ENCODE assay signal across 8 cellular contexts in genomic region chr20:53623454-53624206, GRCh38. TPM values are rescaled to one million over a fixed set of nuclear protein-coding genes. Genes with fewer than 3 reads are reported as not detected.
DNase-seq lines count a peak whose midpoint lies in the region; ATAC-seq and TF ChIP-seq lines count a peak whose summit lies in the region.

No MANE protein-coding gene starts in this region.

- H3K36me3 ChIP-seq in HUES64 (ENCODE audit: insufficient read depth, low read length) (no peaks in the 10 kb centered on the region), iPS-18a (ENCODE audit: control insufficient read depth, low read depth, low read length) (no peaks in the 10 kb centered on the region)

- H3K4me1 Mint-ChIP-seq in brain, result peaks cover 38% of the 10 kb centered on the region

- peak overlapping the region; percentile 91 for H3K27ac ChIP-seq in HUES64 (ENCODE audit: low read depth, low read length)
- peak overlapping the region; percentile 95 for H3K27ac ChIP-seq in iPS-18a (ENCODE audit: low read length)

- H3K4me3 ChIP-seq in HUES64 (ENCODE audit: low read length) (peak overlapping the region; percentile 49), iPS-18a (ENCODE audit: low read length) (peak overlapping the region; percentile 57), retinal pigment epithelial cell (ENCODE audit: low read length) (peak overlapping the region; percentile 42)

- H3K27me3 Mint-ChIP-seq in brain, result no peaks in the 10 kb centered on the region

- H3K27me3 ChIP-seq in HUES64 (ENCODE audit: insufficient read depth, low read length) (no peaks in the 10 kb centered on the region), iPS-18a (ENCODE audit: control insufficient read depth, insufficient read depth, low read length) (no peaks in the 10 kb centered on the region)

- H3K9me3 ChIP-seq in HUES64 (ENCODE audit: insufficient read depth, low read depth, low read length) (no peaks in the 10 kb centered on the region), iPS-18a (ENCODE audit: control insufficient read depth, low read depth, low read length) (no peaks in the 10 kb centered on the region)

- H3K36me3 Mint-ChIP-seq in brain, result no peaks in the 10 kb centered on the region

- H3K27ac Mint-ChIP-seq in brain, result peak overlapping the region; percentile 93 to 99 (median 97)

- DNase-seq in AG08396 (ENCODE audit: low spot score) (peak; percentile 73), SKM-1 (lab: John Stamatoyannopoulos, UW; ENCODE audit: unreplicated experiment) (peak; percentile 71), retinal pigment epithelial cell (ENCODE audit: low read depth) (no peak), NCI-H1417 treated with DMSO at 0.1 percent for 48 hours (lab: John Stamatoyannopoulos, UW) (no peak)

- TF ChIP-seq CTCF in brain (conservative IDR thresholded peaks at IDR 0.05), result no peak
- TF ChIP-seq CTCF in retinal pigment epithelial cell (conservative IDR thresholded peaks at IDR 0.05; ENCODE audit: low read depth, low read length), result peak; percentile 7

- peak overlapping the region; percentile 75 for H3K9ac ChIP-seq in HUES64 (ENCODE audit: low read depth, low read length)
- peak overlapping the region; percentile 83 for H3K9ac ChIP-seq in iPS-18a (ENCODE audit: low read length)

- H3K4me1 ChIP-seq in HUES64 (ENCODE audit: insufficient read depth, low read length), result peaks cover 31% of the 10 kb centered on the region
- peaks cover 34% of the 10 kb centered on the region for H3K4me1 ChIP-seq in iPS-18a (ENCODE audit: control insufficient read depth, low read depth, low read length)

- no peaks in the 10 kb centered on the region for H3K9me3 Mint-ChIP-seq in brain

- peak; percentile 57 for ATAC-seq in GM18907 (IDR thresholded peaks at IDR 0.05; ENCODE audit: unreplicated experiment)

- under 1% methylated on average over 10 of the region's 13 CpGs for WGBS in HUES64

- peak overlapping the region; percentile 71 to 89 (median 84) for H3K4me3 Mint-ChIP-seq in brain

RNA-seq across cellular contexts. Expression of gene ZNF217, which starts 30.0 kb away (rescaled TPM):
- 33.1 TPM for polyA plus RNA-seq in HUES64 (2013, experiment 1 of 2)
- 40.0 TPM for polyA plus RNA-seq in HUES64 (2013, experiment 2 of 2)
- polyA plus RNA-seq in brain (ENCODE audit: insufficient read depth, low read depth, low replicate concordance), result 5.7 TPM

Comparison
In these comparisons a context has a peak if more than half of its experiments do, and no peak if none do; other contexts are left out.
1. DNase-seq: peak in AG08396 (single experiment) and SKM-1 (single experiment); none in retinal pigment epithelial cell (single experiment) and NCI-H1417 treated with DMSO at 0.1 percent for 48 hours (single experiment).
2. Peak in every context shown above with its lines, with median percentiles within 50 percentile points of each other: H3K4me3 ChIP-seq.